Comparison of ENCODE assay signal across 8 cellular contexts in the genomic region with DNA sequence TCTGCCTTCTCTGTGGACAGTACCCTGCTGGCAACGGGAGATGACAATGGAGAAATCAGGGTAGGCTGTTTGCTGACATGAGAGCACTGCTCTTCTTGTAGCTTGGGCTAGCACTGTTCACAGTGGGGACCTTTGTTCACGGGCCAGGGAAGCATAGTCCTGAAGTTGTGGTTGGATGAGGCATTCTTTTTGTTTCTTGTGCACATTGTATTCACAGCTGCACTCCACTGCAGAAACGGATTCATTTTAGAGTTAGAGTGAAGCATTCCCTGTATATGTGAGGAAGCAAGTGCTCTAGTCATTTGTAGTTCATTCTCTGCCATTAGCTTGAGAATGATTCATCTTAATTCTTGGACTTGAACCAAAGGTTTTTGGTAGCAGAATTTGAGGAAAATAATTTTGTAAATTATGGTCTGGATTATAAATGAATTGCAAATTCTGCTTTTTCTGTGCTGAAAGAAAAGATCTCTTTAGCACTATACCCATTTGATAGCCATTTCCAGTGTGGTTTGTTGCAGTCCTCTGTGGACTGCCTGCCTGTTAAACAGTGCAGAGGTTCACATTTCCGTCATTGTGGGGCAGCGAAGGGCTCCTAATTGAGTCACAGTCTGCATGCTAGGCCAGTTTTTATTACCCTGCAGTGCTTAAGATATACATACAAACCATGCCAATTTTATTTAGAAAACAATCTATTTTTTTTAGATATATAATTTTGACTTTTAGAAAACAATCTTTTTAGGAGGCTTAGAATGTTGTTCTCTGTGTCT.
A peak's percentile ranks its signal among the peaks of the same experiment; 100 is the strongest.
DNase-seq lines count a peak whose midpoint lies in the region; ATAC-seq and TF ChIP-seq lines count a peak whose summit lies in the region.

No MANE protein-coding gene starts in this region.

- H2AFZ ChIP-seq in PC-9: no peak overlapping the region

- no peaks in the 10 kb centered on the region for H3K27me3 Mint-ChIP-seq in brain

- H3K4me3 Mint-ChIP-seq in brain: no peak overlapping the region

- H3K4me1 ChIP-seq in PC-9 (replicated peaks; ENCODE audit: insufficient read depth) (no peaks in the 10 kb centered on the region), thyroid gland (no peaks in the 10 kb centered on the region)

- H3K36me3 ChIP-seq in PC-9 (ENCODE audit: low read depth) (no peaks in the 10 kb centered on the region), thyroid gland (peaks cover 3 to 7% of the 10 kb centered on the region in 2 donors)

- DNase-seq in NCI-H446 (lab: John Stamatoyannopoulos, UW) (peak; percentile 26 to 60), NCI-H446 treated with DMSO at 0.1 percent for 48 hours (lab: John Stamatoyannopoulos, UW) (no peak), PC-9 (peak in 1 of 2 experiments; percentile 29), left colon (peak in 1 of 2 donors; percentile 39), thyroid gland (peak; percentile 37 to 46)

- TF ChIP-seq CTCF in PC-9 (conservative IDR thresholded peaks at IDR 0.05) (peak; percentile 46; the same call in 1 of the 2 replicates), brain (conservative IDR thresholded peaks at IDR 0.05) (peak; percentile 73 to 76), thyroid gland (IDR thresholded peaks at IDR 0.05) (no peak)

- H3K4me1 Mint-ChIP-seq in brain: peaks cover 35% of the 10 kb centered on the region

- H3K4me2 ChIP-seq in PC-9: no peak overlapping the region

- peak overlapping the region; percentile 8 to 86 (median 61) for H3K27ac Mint-ChIP-seq in brain

- no TSS peak for BruUV-seq in PC-9 (replicated peaks; lab: Mats Ljungman, UMichigan)

- POLR2A ChIA-PET in PC-9 (lab: Charles Lee; ENCODE audit: unreplicated experiment): no interaction called here

- intact Hi-C loops in PC-9 (cut with micrococcal nuclease; ENCODE audit: unreplicated experiment) (loop anchor here (5.0 kb wide), 1 partner anchor 272 kb away; no protein-coding TSS in a partner anchor), left colon (cut with DNase I, micrococcal nuclease) (no loop called here), thyroid gland (cut with DNase I) (no loop called here)

- H3K9me3 ChIP-seq in PC-9 (ENCODE audit: insufficient read depth, low read depth) (no peaks in the 10 kb centered on the region), thyroid gland (no peaks in the 10 kb centered on the region)

- CTCF ChIA-PET in PC-9 (lab: Charles Lee): no interaction called here

- H3K4me3 ChIP-seq in PC-9 (no peak overlapping the region), thyroid gland (replicated peaks in 1 of 3) (no peak overlapping the region)

- H3K9me2 ChIP-seq in PC-9 (ENCODE audit: insufficient read depth): no peaks in the 10 kb centered on the region

- no peaks in the 10 kb centered on the region for H4K20me1 ChIP-seq in PC-9 (ENCODE audit: insufficient read depth)

- no peaks in the 10 kb centered on the region for H3F3A ChIP-seq in PC-9 (ENCODE audit: insufficient read depth, low read depth)

- ATAC-seq in GM19468 (IDR thresholded peaks at IDR 0.05; ENCODE audit: extremely low read depth, unreplicated experiment) (peak; percentile 49), HG03521 (IDR thresholded peaks at IDR 0.05; ENCODE audit: unreplicated experiment) (peak; percentile 77), left colon (peak; percentile 64)

- H3K36me3 Mint-ChIP-seq in brain: peaks cover 55% of the 10 kb centered on the region

- H3K79me2 ChIP-seq in PC-9 (ENCODE audit: low read depth): no peaks in the 10 kb centered on the region

- H3K27me3 ChIP-seq in PC-9 (ENCODE audit: insufficient read depth, low read depth) (no peaks in the 10 kb centered on the region), thyroid gland (no peaks in the 10 kb centered on the region)

- no peak for TF ChIP-seq POLR2A in thyroid gland (IDR thresholded peaks at IDR 0.05)

- no peaks in the 10 kb centered on the region for H3K9me3 Mint-ChIP-seq in brain

- WGBS in thyroid gland, 2 donors: 65 to 73% methylated on average over 5 of the region's 5 CpGs

- H3K27ac ChIP-seq in PC-9 (no peak overlapping the region), thyroid gland (no peak overlapping the region)

Comparison
In these comparisons a context has a peak if more than half of its experiments do, and no peak if none do; other contexts are left out.
1. CTCF ChIP-seq: peak in PC-9 (single experiment) and brain (2 of 2); none in thyroid gland (0 of 6).
2. Peak in every context shown above with its lines, with median percentiles within 50 percentile points of each other: ATAC-seq.